ENCODE assay signal across 8 cellular contexts in genomic region chr13:102800145-102801041, GRCh38. TPM values are rescaled to one million over a fixed set of nuclear protein-coding genes. Genes with fewer than 3 reads are reported as not detected.
DNase-seq lines count a peak whose midpoint lies in the region; ATAC-seq and TF ChIP-seq lines count a peak whose summit lies in the region.

No MANE protein-coding gene starts in this region.

- DNase-seq in GM10266 (ENCODE audit: extremely low spot score) (peak; percentile 93), H9 (peak; percentile 80), MM.1S (peak; percentile 83), T follicular helper cell (ENCODE audit: low read depth) (peak; percentile 70), adrenal gland (peak; percentile 75 to 86 (median 81)), left ventricle myocardium superior (peak; percentile 93), pulmonary artery endothelial cell (ENCODE audit: low read depth, low spot score) (peak; percentile 29), uterus (peak; percentile 73 to 80)

- H3K18ac ChIP-seq in H9 (ENCODE audit: insufficient read length, low read depth, low read length) = no peak overlapping the region

- no peak overlapping the region for H3T11ph ChIP-seq in H9 (ENCODE audit: low read length)

- H3K79me1 ChIP-seq in H9 (ENCODE audit: insufficient read depth, low read depth, low read length, poor library complexity, severe bottlenecking) = no peaks in the 10 kb centered on the region

- H2BK15ac ChIP-seq in H9 (ENCODE audit: low read depth, low read length) = no peak overlapping the region; the same call in 1 of the 2 replicates

- peaks cover 5 to 8% of the 10 kb centered on the region in 2 experiments; a peak in 3 of 4 replicates for H3K4me1 Mint-ChIP-seq in H9

- H2AFZ ChIP-seq in H9 (ENCODE audit: low read length) (no peak overlapping the region), MM.1S (ENCODE audit: low read length) (peak overlapping the region; percentile 92)

- TF ChIP-seq CTCF in GM10266 (IDR thresholded peaks at IDR 0.05; ENCODE audit: control insufficient read depth, insufficient read depth, low read depth, missing control alignments) (peak; percentile 92), H9 (conservative IDR thresholded peaks at IDR 0.05) (peak; percentile 89), MM.1S (IDR thresholded peaks at IDR 0.05; ENCODE audit: low read length) (peak; percentile 80), adrenal gland (IDR thresholded peaks at IDR 0.05) (peak; percentile 52 to 77 (median 67)), uterus (IDR thresholded peaks at IDR 0.05) (peak; percentile 62 to 80 (median 70))

- H4K5ac ChIP-seq in H9 (ENCODE audit: insufficient read length, low read depth, low read length) = no peak overlapping the region

- H3K9me2 ChIP-seq in MM.1S (replicated peaks; ENCODE audit: insufficient read depth, low read length) = no peaks in the 10 kb centered on the region

- no peaks in the 10 kb centered on the region for H3K36me3 ChIP-seq in MM.1S (replicated peaks; ENCODE audit: insufficient read depth, low read length)
- no peaks in the 10 kb centered on the region for H3K36me3 ChIP-seq in adrenal gland (replicated peaks in 1 of 2)
- H3K36me3 ChIP-seq in uterus = no peaks in the 10 kb centered on the region

- no peak overlapping the region for H3K27ac ChIP-seq in H9 (ENCODE audit: insufficient read length, low read depth, low read length)
- H3K27ac ChIP-seq in MM.1S (ENCODE audit: low read length) = peak overlapping the region; percentile 27; the same call in 1 of the 2 replicates
- peak overlapping the region; percentile 7 to 88 (median 83) for H3K27ac ChIP-seq in adrenal gland
- peak overlapping the region; percentile 77 to 83 for H3K27ac ChIP-seq in uterus

- H4K91ac ChIP-seq in H9 (ENCODE audit: insufficient read length, low read depth, low read length) = no peak overlapping the region

- H2BK120ac ChIP-seq in H9 (ENCODE audit: low read depth, low read length, poor library complexity, severe bottlenecking) = no peak overlapping the region

- ATAC-seq in left ventricle myocardium superior = peak; percentile 89

- no peak overlapping the region for H3K23ac ChIP-seq in H9 (ENCODE audit: insufficient read length, low read depth, low read length)

- no peak overlapping the region for H2BK12ac ChIP-seq in H9 (ENCODE audit: insufficient read length, low read depth, low read length)

- peak overlapping the region; percentile 71 for H3K4me2 ChIP-seq in H9 (ENCODE audit: insufficient read depth, insufficient read length, low read length)
- H3K4me2 ChIP-seq in MM.1S (ENCODE audit: low read depth, low read length) = peak overlapping the region; percentile 92

- H3K14ac ChIP-seq in H9 (ENCODE audit: insufficient read depth, low read length) = no peak overlapping the region; the same call in 1 of the 2 replicates

- H3F3A ChIP-seq in MM.1S (ENCODE audit: insufficient read depth, low read length) = peaks cover 13% of the 10 kb centered on the region

- peak in 1 of 2 donors; percentile 46 for TF ChIP-seq POLR2A in adrenal gland (IDR thresholded peaks at IDR 0.05)
- TF ChIP-seq POLR2A in uterus (IDR thresholded peaks at IDR 0.05) = peak in 1 of 2 donors; percentile 34

- H3K79me2 ChIP-seq in H9 (ENCODE audit: insufficient read depth, low read length) (no peaks in the 10 kb centered on the region; the same call in 1 of the 2 replicates), MM.1S (ENCODE audit: low read length) (peaks cover 64% of the 10 kb centered on the region)

- H3K27me3 ChIP-seq in H9 (ENCODE audit: insufficient read depth, low read length) = no peaks in the 10 kb centered on the region
- H3K27me3 ChIP-seq in MM.1S (replicated peaks; ENCODE audit: insufficient read depth, low read length) = no peaks in the 10 kb centered on the region
- no peaks in the 10 kb centered on the region for H3K27me3 ChIP-seq in adrenal gland
- H3K27me3 ChIP-seq in uterus = no peaks in the 10 kb centered on the region

- H3K23me2 ChIP-seq in H9 (ENCODE audit: insufficient read length, low read depth, low read length, poor library complexity, severe bottlenecking) = peaks cover 15% of the 10 kb centered on the region

- no peak overlapping the region for H3K9ac ChIP-seq in H9 (ENCODE audit: extremely low read depth, insufficient read length, low read length)
- peak overlapping the region; percentile 72 for H3K9ac ChIP-seq in MM.1S (ENCODE audit: low read length)

- H3K56ac ChIP-seq in H9 (ENCODE audit: insufficient read length, low read depth, low read length) = no peak overlapping the region

- H4K20me1 ChIP-seq in H9 (ENCODE audit: control insufficient read depth, insufficient read depth, insufficient read length) = no peaks in the 10 kb centered on the region
- no peaks in the 10 kb centered on the region for H4K20me1 ChIP-seq in MM.1S (ENCODE audit: insufficient read depth, low read length)

- WGBS in H9 (ENCODE audit: extremely low coverage, insufficient read length, low lambda C conversion rate) = no CpG with 5 or more reads among the region's 81 CpGs
- 1 to 5% (median 3%) methylated on average over 18 to 81 of the region's 81 CpGs for WGBS in adrenal gland, 4 donors

- H3K4me3 Mint-ChIP-seq in H9 = peak overlapping the region; percentile 93 to 96

- H3K4me3 ChIP-seq in MM.1S (ENCODE audit: low read length) (peak overlapping the region; percentile 99), adrenal gland (peak overlapping the region; percentile 22 to 87 (median 58)), uterus (peak overlapping the region; percentile 76 to 93)

- peaks cover 2% of the 10 kb centered on the region; the same call in 1 of the 2 replicates for H3K27me3 Mint-ChIP-seq in H9 (ENCODE audit: low read depth)

- peaks cover 0 to 3% (median 2%) of the 10 kb centered on the region in 3 experiments; a peak in 2 of 7 replicates for H3K36me3 Mint-ChIP-seq in H9 (ENCODE audit: insufficient read depth in 1 of 3, low read depth in 3 of 3)

- no peak overlapping the region for H4K8ac ChIP-seq in H9 (replicated peaks; ENCODE audit: insufficient read length, low read depth, low read length)

- H2AK5ac ChIP-seq in H9 (ENCODE audit: insufficient read length, low read length) = no peak overlapping the region

- no peak overlapping the region for H3K4ac ChIP-seq in H9 (ENCODE audit: low read depth, low read length)

- H2BK20ac ChIP-seq in H9 (ENCODE audit: low read depth, low read length, poor library complexity, severe bottlenecking) = no peak overlapping the region

- H2BK5ac ChIP-seq in H9 (ENCODE audit: insufficient read length, low read length) = no peak overlapping the region

- H3K9me3 Mint-ChIP-seq in H9 = no peaks in the 10 kb centered on the region

- H3K4me1 ChIP-seq in H9 (ENCODE audit: insufficient read depth, low read length) = no peaks in the 10 kb centered on the region
- no peaks in the 10 kb centered on the region for H3K4me1 ChIP-seq in MM.1S (ENCODE audit: low read length)
- H3K4me1 ChIP-seq in adrenal gland (replicated peaks in 1 of 2) = peaks cover 11 to 23% of the 10 kb centered on the region in 2 donors
- no peaks in the 10 kb centered on the region for H3K4me1 ChIP-seq in uterus

- intact Hi-C loops in adrenal gland (cut with DNase I) = no loop called here
- intact Hi-C loops in left ventricle myocardium superior (cut with micrococcal nuclease) = no loop called here
- intact Hi-C loops in uterus (cut with DNase I; ENCODE audit: low total_unique reads) = no loop called here

- no peak overlapping the region for H3K27ac Mint-ChIP-seq in H9

- H3K9me3 ChIP-seq in H9 (ENCODE audit: control insufficient read depth, low read depth, low read length) (no peaks in the 10 kb centered on the region), MM.1S (replicated peaks; ENCODE audit: insufficient read depth, low read length) (no peaks in the 10 kb centered on the region), adrenal gland (replicated peaks in 1 of 3) (no peaks in the 10 kb centered on the region), uterus (no peaks in the 10 kb centered on the region)

RNA-seq across cellular contexts. Expression of gene BIVM, which starts 1.5 kb away (rescaled TPM):
- total RNA-seq in H9 (2021) (5.3 and 9.0 TPM in 2 replicates), adrenal gland (10 to 100 TPM in 7 of 8 donors, 1 to 10 TPM in 1; 6.1 to 27.0 (median 15.9) TPM), left ventricle myocardium superior (39.1 TPM), pulmonary artery endothelial cell (12.1 and 15.6 TPM in 2 replicates), uterus (10 to 100 TPM in 2 of 4 donors, 1 to 10 TPM in 2; 5.0 to 55.9 (median 18.0) TPM)
- 10 to 100 TPM in 2 of 3 donors, 1 to 10 TPM in 1; 8.8 to 32.9 (median 14.2) TPM for polyA plus RNA-seq in adrenal gland

RNA-seq across cellular contexts. Expression of gene POGLUT2, which starts 1.6 kb away (rescaled TPM):
- total RNA-seq in H9 (2021) (23.1 and 23.5 TPM in 2 replicates), adrenal gland (1 to 10 TPM; 1.1 to 9.2 (median 5.4) TPM), left ventricle myocardium superior (3.5 TPM), pulmonary artery endothelial cell (23.4 and 29.0 TPM in 2 replicates), uterus (10 to 100 TPM in 2 of 4 donors, 1 to 10 TPM in 2; 3.5 to 40.3 (median 17.2) TPM)
- 1 to 10 TPM; 1.8 to 6.1 (median 2.4) TPM for polyA plus RNA-seq in adrenal gland

RNA-seq across cellular contexts. Expression of gene TEX30, which starts 26.8 kb away (rescaled TPM):
- total RNA-seq in H9 (2021) = 13.1 TPM in 2 replicates
- 10 to 100 TPM in 1 of 8 donors, 1 to 10 TPM in 7; 4.5 to 13.1 (median 6.7) TPM for total RNA-seq in adrenal gland
- polyA plus RNA-seq in adrenal gland = 10 to 100 TPM in 1 of 3 donors, 1 to 10 TPM in 2; 9.3 to 11.6 (median 9.5) TPM
- total RNA-seq in left ventricle myocardium superior = 11.2 TPM
- 20.8 and 33.7 TPM in 2 replicates for total RNA-seq in pulmonary artery endothelial cell
- total RNA-seq in uterus = 10 to 100 TPM; 11.2 to 20.5 (median 14.7) TPM

RNA-seq across cellular contexts. Expression of gene ERCC5, which starts 45.4 kb away (rescaled TPM):
- total RNA-seq in H9 (2021) (26.3 and 26.8 TPM in 2 replicates), adrenal gland (10 to 100 TPM; 37.8 to 74.7 (median 56.2) TPM), left ventricle myocardium superior (26.2 TPM), pulmonary artery endothelial cell (35.9 and 48.1 TPM in 2 replicates), uterus (100 to 1,000 TPM in 1 of 4 donors, 10 to 100 TPM in 3; 43.7 to 134 (median 76.4) TPM)
- polyA plus RNA-seq in adrenal gland = 100 to 1,000 TPM in 2 of 3 donors, 10 to 100 TPM in 1; 67.3 to 185 (median 157) TPM

Comparison
In these comparisons a context has a peak if more than half of its experiments do, and no peak if none do; other contexts are left out.
1. DNase-seq: peak in every context shown above with its lines; median percentile 93 in GM10266; 93 in left ventricle myocardium superior; 83 in MM.1S; 81 in adrenal gland; 80 in H9; 76 in uterus; 70 in T follicular helper cell; 29 in pulmonary artery endothelial cell.